In genomic region chr21:33808715-33809367, GRCh38 we compare ENCODE assay signal across 16 cellular contexts.
DNase-seq lines count a peak whose midpoint lies in the region; ATAC-seq and TF ChIP-seq lines count a peak whose summit lies in the region.
"Had no signal": no experiment of that assay in that cellular context is flagged by ENCODE, and none has a peak within 500 bp of the region (broad histone marks: within the 10 kb centered on the region; RNA-seq: fewer than 3 reads in every experiment).

No MANE protein-coding gene starts in this region.

- H3K27ac Mint-ChIP-seq in stimulated activated naive CD8-positive, alpha-beta T cell treated with anti-CD3 and anti-CD28 coated beads, Interleukin-15, amount 100 ng/mL, for 72 hours = peak overlapping the region; percentile 47 to 66
- peak overlapping the region; percentile 36 for H3K27ac Mint-ChIP-seq in neural progenitor cell
- H3K27ac Mint-ChIP-seq: B cell; CD8-positive, alpha-beta T cell had no signal

- intact Hi-C loops in ascending aorta (cut with DNase I) = no loop called here

- no peaks in the 10 kb centered on the region for H3K4me1 Mint-ChIP-seq in stimulated activated naive CD8-positive, alpha-beta T cell treated with anti-CD3 and anti-CD28 coated beads, Interleukin-15, amount 100 ng/mL, for 72 hours
- H3K4me1 Mint-ChIP-seq in neural progenitor cell = no peaks in the 10 kb centered on the region
- H3K4me1 Mint-ChIP-seq: B cell had no signal

- H2AFZ ChIP-seq in neural progenitor cell (replicated peaks) = no peak overlapping the region

- H3K9me3 Mint-ChIP-seq in stimulated activated naive CD8-positive, alpha-beta T cell treated with anti-CD3 and anti-CD28 coated beads, Interleukin-15, amount 100 ng/mL, for 72 hours = no peaks in the 10 kb centered on the region
- no peaks in the 10 kb centered on the region for H3K9me3 Mint-ChIP-seq in neural progenitor cell
- H3K9me3 Mint-ChIP-seq: CD8-positive, alpha-beta T cell had no signal

- no peak overlapping the region for H3K4me2 ChIP-seq in neural progenitor cell

- H3K36me3 ChIP-seq in ascending aorta = no peaks in the 10 kb centered on the region
- no peaks in the 10 kb centered on the region for H3K36me3 ChIP-seq in neural progenitor cell

- H3K27ac ChIP-seq in ascending aorta = peak overlapping the region; percentile 14 to 21
- no peak overlapping the region for H3K27ac ChIP-seq in neural progenitor cell
- H3K27ac ChIP-seq: HL-60 had no signal

- no peaks in the 10 kb centered on the region for H3F3A ChIP-seq in neural progenitor cell (ENCODE audit: low read depth)

- H3K4me3 Mint-ChIP-seq in stimulated activated naive CD8-positive, alpha-beta T cell treated with anti-CD3 and anti-CD28 coated beads, Interleukin-15, amount 100 ng/mL, for 72 hours = no peak overlapping the region
- no peak overlapping the region for H3K4me3 Mint-ChIP-seq in neural progenitor cell
- H3K4me3 Mint-ChIP-seq: B cell; CD8-positive, alpha-beta T cell had no signal

- TF ChIP-seq CTCF in ascending aorta (IDR thresholded peaks at IDR 0.05) (no peak), neural progenitor cell (IDR thresholded peaks at IDR 0.05) (no peak)

- H3K27me3 ChIP-seq in ascending aorta (no peaks in the 10 kb centered on the region), neural progenitor cell (no peaks in the 10 kb centered on the region)
- H3K27me3 ChIP-seq: BLaER1 treated with 17β-estradiol and CSF1 and Interleukin-3, amounts not matched to agents 10 nM and 100 nM had no signal

- no peaks in the 10 kb centered on the region for H3K79me2 ChIP-seq in neural progenitor cell (ENCODE audit: low read depth)

- H3K4me3 ChIP-seq in ascending aorta = no peak overlapping the region
- no peak overlapping the region for H3K4me3 ChIP-seq in neural progenitor cell
- H3K4me3 ChIP-seq: BLaER1 treated with 17β-estradiol and CSF1 and Interleukin-3, amounts not matched to agents 10 nM and 100 nM had no signal

- no peak for ATAC-seq in stimulated activated naive CD8-positive, alpha-beta T cell treated with anti-CD3 and anti-CD28 coated beads, Interleukin-15, amount 100 ng/mL, for 72 hours
- ATAC-seq in stimulated activated naive CD8-positive, alpha-beta T cell treated with anti-CD3 and anti-CD28 coated beads, Interleukin-15, Interleukin-2, amounts not matched to agents 100 U/mL and 50 U/mL, for 24 hours = no peak
- ATAC-seq in HG03135 (IDR thresholded peaks at IDR 0.05; ENCODE audit: unreplicated experiment) = no peak
- ATAC-seq: CD8-positive, alpha-beta T cell had no signal

- H4K20me1 ChIP-seq in neural progenitor cell (ENCODE audit: low read depth) = no peaks in the 10 kb centered on the region
- H4K20me1 ChIP-seq: BLaER1 treated with 17β-estradiol and CSF1 and Interleukin-3, amounts not matched to agents 10 nM and 100 nM had no signal

- H3K4me1 ChIP-seq in ascending aorta (peaks cover 8 to 18% of the 10 kb centered on the region in 2 donors), neural progenitor cell (no peaks in the 10 kb centered on the region)

- no peak overlapping the region for H3K9ac ChIP-seq in neural progenitor cell

- DNase-seq in stimulated activated naive CD8-positive, alpha-beta T cell treated with anti-CD3 and anti-CD28 coated beads, Interleukin-15, amount 100 ng/mL, for 72 hours = no peak
- DNase-seq in stimulated activated naive CD8-positive, alpha-beta T cell treated with anti-CD3 and anti-CD28 coated beads, Interleukin-15, Interleukin-2, amounts not matched to agents 100 U/mL and 50 U/mL, for 24 hours = no peak
- DNase-seq in ascending aorta (ENCODE audit: low spot score in 2 of 2) (no peak), neural progenitor cell (ENCODE audit: low spot score) (no peak), cortex of kidney (lab: John Stamatoyannopoulos, UW) (no peak)
- no peak for DNase-seq in activated effector memory CD4-positive, alpha-beta T cell treated with anti-CD3 and anti-CD28 coated beads, Interleukin-2, amount 50 U/mL, for 16 hours
- DNase-seq: Calu3; CD8-positive, alpha-beta T cell; DMS79 treated with DMSO at 0.1 percent for 48 hours; GF-D8; HCEC 1CT; IMR-90 had no signal

- H3K36me3 Mint-ChIP-seq in neural progenitor cell = peaks cover 28% of the 10 kb centered on the region
- H3K36me3 Mint-ChIP-seq: CD8-positive, alpha-beta T cell had no signal

- no peaks in the 10 kb centered on the region for H3K27me3 Mint-ChIP-seq in stimulated activated naive CD8-positive, alpha-beta T cell treated with anti-CD3 and anti-CD28 coated beads, Interleukin-15, amount 100 ng/mL, for 72 hours
- peaks cover 2% of the 10 kb centered on the region for H3K27me3 Mint-ChIP-seq in neural progenitor cell (ENCODE audit: insufficient read depth, low read depth)
- H3K27me3 Mint-ChIP-seq: B cell had no signal

- H3K9me3 ChIP-seq in ascending aorta (no peaks in the 10 kb centered on the region), neural progenitor cell (ENCODE audit: low read depth) (no peaks in the 10 kb centered on the region)
- H3K9me3 ChIP-seq: BLaER1 treated with 17β-estradiol and CSF1 and Interleukin-3, amounts not matched to agents 10 nM and 100 nM had no signal
